Comparison of ENCODE assay signal across 8 cellular contexts in the genomic region with DNA sequence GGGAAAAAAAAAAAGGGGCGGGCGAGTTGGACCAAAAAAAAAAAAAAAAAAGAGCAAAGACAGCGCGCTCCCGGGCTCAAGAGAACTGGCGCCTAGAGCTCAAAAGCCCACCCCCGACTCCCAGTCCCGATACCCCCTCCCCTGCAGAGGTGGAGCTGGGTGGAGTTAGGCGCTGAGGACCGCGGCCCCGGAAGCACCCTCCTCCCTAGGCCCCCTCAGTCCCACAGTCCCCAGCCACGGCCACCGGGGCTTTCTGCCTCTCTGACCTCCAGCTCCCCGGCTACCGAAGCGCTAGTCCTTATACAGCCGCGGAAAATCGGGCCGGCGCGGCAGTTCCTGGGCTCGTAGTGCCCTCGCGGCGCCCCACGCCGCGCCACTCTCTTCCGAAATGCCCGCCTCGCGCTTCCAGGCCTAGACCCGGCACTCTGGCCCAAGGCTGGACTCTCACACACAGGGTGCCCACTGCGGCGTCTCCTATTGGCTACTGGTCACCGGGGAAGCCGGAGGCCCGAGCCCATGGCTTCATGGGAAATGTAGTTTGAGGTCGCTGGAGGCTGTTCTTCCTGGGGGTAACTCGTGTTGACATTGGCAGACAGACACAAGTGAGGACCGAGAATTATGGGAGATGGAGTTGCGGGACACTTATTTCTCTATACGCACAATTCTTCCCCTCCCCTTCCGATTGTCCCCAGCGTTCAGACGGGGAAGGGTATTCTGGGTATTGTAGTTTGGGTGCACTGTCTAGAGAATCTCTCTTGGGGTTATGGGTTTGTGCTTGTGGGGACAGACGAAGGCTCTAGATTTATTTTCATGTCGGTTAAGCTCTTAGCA. TPM values are rescaled to one million over a fixed set of nuclear protein-coding genes. Genes with fewer than 3 reads are reported as not detected.
DNase-seq lines count a peak whose midpoint lies in the region; ATAC-seq lines count a peak whose summit lies in the region.

A gene with protein sequence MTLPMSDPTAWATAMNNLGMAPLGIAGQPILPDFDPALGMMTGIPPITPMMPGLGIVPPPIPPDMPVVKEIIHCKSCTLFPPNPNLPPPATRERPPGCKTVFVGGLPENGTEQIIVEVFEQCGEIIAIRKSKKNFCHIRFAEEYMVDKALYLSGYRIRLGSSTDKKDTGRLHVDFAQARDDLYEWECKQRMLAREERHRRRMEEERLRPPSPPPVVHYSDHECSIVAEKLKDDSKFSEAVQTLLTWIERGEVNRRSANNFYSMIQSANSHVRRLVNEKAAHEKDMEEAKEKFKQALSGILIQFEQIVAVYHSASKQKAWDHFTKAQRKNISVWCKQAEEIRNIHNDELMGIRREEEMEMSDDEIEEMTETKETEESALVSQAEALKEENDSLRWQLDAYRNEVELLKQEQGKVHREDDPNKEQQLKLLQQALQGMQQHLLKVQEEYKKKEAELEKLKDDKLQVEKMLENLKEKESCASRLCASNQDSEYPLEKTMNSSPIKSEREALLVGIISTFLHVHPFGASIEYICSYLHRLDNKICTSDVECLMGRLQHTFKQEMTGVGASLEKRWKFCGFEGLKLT (minus strand): TSS at position 427 of the 831 bp plus-strand sequence. CDS start 199,993 bp downstream, outside the sequence.

- peaks cover 8% of the 10 kb centered on the region for H3K79me2 ChIP-seq in Karpas-422 (ENCODE audit: low read length)

- peak within 1 kb of the TSS; percentile 81 for H3K9ac ChIP-seq in Karpas-422 (ENCODE audit: low read length)

- peak; percentile 93 for DNase-seq in DMS79 treated with DMSO at 0.1 percent for 48 hours (lab: John Stamatoyannopoulos, UW)
- DNase-seq in Karpas-422 = peak; percentile 94
- DNase-seq in RKO (ENCODE audit: low spot score) = peak; percentile 95
- DNase-seq in activated T-helper 1 cell treated with Interleukin-2 at 50 U/mL for 16 hours (ENCODE audit: low read depth) = peak; percentile 64
- peak; percentile 95 for DNase-seq in fibroblast of gingiva (ENCODE audit: low read depth)
- DNase-seq in naive B cell = peak; percentile 83
- DNase-seq in stimulated activated naive B cell treated with anti-CD40 and anti-IgM and Interleukin-4, amounts not matched to agents 10 μg/mL and 1 μg/mL and 100 μg/mL, for 72 hours = peak; percentile 87

- peaks cover 8 to 11% (median 9%) of the 10 kb centered on the region in 3 donors for H3K4me1 Mint-ChIP-seq in naive B cell
- peaks cover 3 to 10% of the 10 kb centered on the region in 2 donors for H3K4me1 Mint-ChIP-seq in stimulated activated naive B cell treated with anti-CD40 and anti-IgM and Interleukin-4, amounts not matched to agents 10 μg/mL and 1 μg/mL and 100 μg/mL, for 72 hours

- H3K27me3 ChIP-seq in Karpas-422 (ENCODE audit: low read length) = no peaks in the 10 kb centered on the region

- H3K9me2 ChIP-seq in Karpas-422 (replicated peaks; ENCODE audit: insufficient read depth, low read length) = no peaks in the 10 kb centered on the region

- no peak within 1 kb of the TSS for H3K27ac ChIP-seq in Karpas-422 (ENCODE audit: low read length)

- H3K4me3 Mint-ChIP-seq in naive B cell = peak within 1 kb of the TSS in 1 of 8 donors; percentile 92
- H3K4me3 Mint-ChIP-seq in stimulated activated naive B cell treated with anti-CD40 and anti-IgM and Interleukin-4, amounts not matched to agents 10 μg/mL and 1 μg/mL and 100 μg/mL, for 72 hours = no peak within 1 kb of the TSS

- H3K36me3 Mint-ChIP-seq in naive B cell = no peaks in the 10 kb centered on the region
- H3K36me3 Mint-ChIP-seq in stimulated activated naive B cell treated with anti-CD40 and anti-IgM and Interleukin-4, amounts not matched to agents 10 μg/mL and 1 μg/mL and 100 μg/mL, for 72 hours = peaks cover 1 to 8% of the 10 kb centered on the region in 2 donors

- H3K9me3 Mint-ChIP-seq in naive B cell = no peaks in the 10 kb centered on the region
- H3K9me3 Mint-ChIP-seq in stimulated activated naive B cell treated with anti-CD40 and anti-IgM and Interleukin-4, amounts not matched to agents 10 μg/mL and 1 μg/mL and 100 μg/mL, for 72 hours = no peaks in the 10 kb centered on the region

- no peaks in the 10 kb centered on the region for H3K36me3 ChIP-seq in Karpas-422 (ENCODE audit: insufficient read depth, low read length)

- H3K4me1 ChIP-seq in Karpas-422 (ENCODE audit: low read length) = peaks cover 9% of the 10 kb centered on the region

- peak within 1 kb of the TSS; percentile 31; the same call in 1 of the 2 replicates for H2AFZ ChIP-seq in Karpas-422 (ENCODE audit: low read length)

- ATAC-seq in GM21825 (IDR thresholded peaks at IDR 0.05; ENCODE audit: unreplicated experiment) (peak; percentile 98), naive B cell (ENCODE audit: low read depth in 2 of 2) (peak; percentile 94)
- ATAC-seq in stimulated activated naive B cell treated with anti-CD40 and anti-IgM and Interleukin-4, amounts not matched to agents 10 μg/mL and 1 μg/mL and 100 μg/mL, for 72 hours (replicated peaks) = peak; percentile 96 to 97

- peak within 1 kb of the TSS; percentile 78 for H3K4me2 ChIP-seq in Karpas-422 (ENCODE audit: low read depth, low read length, poor library complexity, severe bottlenecking)

- peaks cover 0 to 4% (median 0%) of the 10 kb centered on the region in 3 donors for H3K27me3 Mint-ChIP-seq in naive B cell
- peaks cover 0 to 4% of the 10 kb centered on the region in 2 donors for H3K27me3 Mint-ChIP-seq in stimulated activated naive B cell treated with anti-CD40 and anti-IgM and Interleukin-4, amounts not matched to agents 10 μg/mL and 1 μg/mL and 100 μg/mL, for 72 hours

- H3K9me3 ChIP-seq in Karpas-422 (ENCODE audit: low read length) = no peaks in the 10 kb centered on the region

- H3K27ac Mint-ChIP-seq in naive B cell = peak within 1 kb of the TSS in 3 of 6 donors; percentile 70 to 92 (median 82)
- H3K27ac Mint-ChIP-seq in stimulated activated naive B cell treated with anti-CD40 and anti-IgM and Interleukin-4, amounts not matched to agents 10 μg/mL and 1 μg/mL and 100 μg/mL, for 72 hours = no peak within 1 kb of the TSS

- H4K20me1 ChIP-seq in Karpas-422 (ENCODE audit: insufficient read depth, low read depth, low read length) = no peaks in the 10 kb centered on the region

- peak within 1 kb of the TSS; percentile 79 for H3K4me3 ChIP-seq in Karpas-422 (ENCODE audit: low read length)

RNA-seq across cellular contexts. Expression of the gene that starts here (rescaled TPM):
- total RNA-seq in Karpas-422 (2014; rRNA removed; shearing (Covaris generic); ENCODE audit: low replicate concordance) = 6.0 and 6.3 TPM in 2 replicates
- polyA plus RNA-seq in naive B cell (ENCODE audit: low read depth in 6 of 6) = 10 to 100 TPM; 17.2 to 32.6 (median 25.2) TPM
